ENCODE assay signal across 16 cellular contexts in genomic region chr3:100455841-100456550, GRCh38. TPM values are rescaled to one million over a fixed set of nuclear protein-coding genes. Genes with fewer than 3 reads are reported as not detected.
DNase-seq lines count a peak whose midpoint lies in the region; ATAC-seq and TF ChIP-seq lines count a peak whose summit lies in the region.
"Had no signal": no experiment of that assay in that cellular context is flagged by ENCODE, and none has a peak within 500 bp of the region (broad histone marks: within the 10 kb centered on the region; RNA-seq: fewer than 3 reads in every experiment).

No MANE protein-coding gene starts in this region.

- no peak for TF ChIP-seq POLR2A in gastroesophageal sphincter (IDR thresholded peaks at IDR 0.05)

- no peaks in the 10 kb centered on the region for H3K36me3 ChIP-seq in cardiac muscle cell
- H3K36me3 ChIP-seq in CD8-positive, alpha-beta T cell (ENCODE audit: insufficient read depth, low read length): no peaks in the 10 kb centered on the region
- peaks cover 0 to 3% of the 10 kb centered on the region in 2 donors for H3K36me3 ChIP-seq in gastroesophageal sphincter
- H3K36me3 ChIP-seq: Peyer's patch had no signal

- TF ChIP-seq CTCF in cardiac muscle cell (IDR thresholded peaks at IDR 0.05; ENCODE audit: low read depth, low read length) (no peak), gastroesophageal sphincter (IDR thresholded peaks at IDR 0.05) (no peak)
- TF ChIP-seq CTCF in CD8-positive, alpha-beta T cell (IDR thresholded peaks at IDR 0.05): no peak

- WGBS in gastroesophageal sphincter (ENCODE audit: low coverage in 1 of 2), 2 donors: 67 to 100% methylated on average over 1 to 2 of the region's 2 CpGs

- H3K4me1 Mint-ChIP-seq in activated CD8-positive, alpha-beta T cell treated with anti-CD3 and anti-CD28 coated beads, Interleukin-2, amount 10 ng/mL, durations not matched to agents 7 days and 5 days (ENCODE audit: low read depth): peaks cover 11% of the 10 kb centered on the region
- H3K4me1 Mint-ChIP-seq in CD8-positive, alpha-beta T cell (ENCODE audit: low read depth): peaks cover 6% of the 10 kb centered on the region
- H3K4me1 Mint-ChIP-seq: CD4-positive, alpha-beta memory T cell had no signal

- peak overlapping the region; percentile 32 for H3K27ac Mint-ChIP-seq in activated CD8-positive, alpha-beta T cell treated with anti-CD3 and anti-CD28 coated beads, Interleukin-2, amount 10 ng/mL, durations not matched to agents 7 days and 5 days
- no peak overlapping the region for H3K27ac Mint-ChIP-seq in CD8-positive, alpha-beta T cell
- H3K27ac Mint-ChIP-seq: CD4-positive, alpha-beta memory T cell had no signal

- no peak overlapping the region for H3K4me3 Mint-ChIP-seq in activated CD8-positive, alpha-beta T cell treated with anti-CD3 and anti-CD28 coated beads, Interleukin-2, amount 10 ng/mL, durations not matched to agents 7 days and 5 days
- no peak overlapping the region for H3K4me3 Mint-ChIP-seq in CD8-positive, alpha-beta T cell

- no peaks in the 10 kb centered on the region for H3K9me3 ChIP-seq in cardiac muscle cell (ENCODE audit: low read depth)
- no peaks in the 10 kb centered on the region for H3K9me3 ChIP-seq in CD8-positive, alpha-beta T cell (ENCODE audit: low read length)
- H3K9me3 ChIP-seq in gastroesophageal sphincter: no peaks in the 10 kb centered on the region
- H3K9me3 ChIP-seq: Peyer's patch had no signal

- H3K27me3 ChIP-seq in cardiac muscle cell (no peaks in the 10 kb centered on the region), gastroesophageal sphincter (no peaks in the 10 kb centered on the region)
- H3K27me3 ChIP-seq in CD8-positive, alpha-beta T cell (ENCODE audit: insufficient read depth, low read length): no peaks in the 10 kb centered on the region
- H3K27me3 ChIP-seq: Peyer's patch had no signal

- CTCF ChIA-PET in activated CD8-positive, alpha-beta T cell treated with anti-CD3 and anti-CD28 coated beads, Interleukin-2, amount 10 ng/mL, durations not matched to agents 7 days and 5 days (lab: Charles Lee): interaction anchor here (1.2 kb wide), 1 partner anchor 10 kb away, joined by 4 read pairs; no protein-coding TSS in a partner anchor
- CTCF ChIA-PET in CD8-positive, alpha-beta T cell (lab: Charles Lee): interaction anchor here (0.6 kb wide), 1 partner anchor 37 kb away, joined by 3 read pairs; no protein-coding TSS in a partner anchor

- no peaks in the 10 kb centered on the region for H3K36me3 Mint-ChIP-seq in activated CD8-positive, alpha-beta T cell treated with anti-CD3 and anti-CD28 coated beads, Interleukin-2, amount 10 ng/mL, durations not matched to agents 7 days and 5 days (ENCODE audit: low read depth)
- H3K36me3 Mint-ChIP-seq in CD8-positive, alpha-beta T cell: no peaks in the 10 kb centered on the region
- H3K36me3 Mint-ChIP-seq: CD4-positive, alpha-beta memory T cell had no signal

- H3K9me3 Mint-ChIP-seq in activated CD8-positive, alpha-beta T cell treated with anti-CD3 and anti-CD28 coated beads, Interleukin-2, amount 10 ng/mL, durations not matched to agents 7 days and 5 days (ENCODE audit: insufficient read depth): no peaks in the 10 kb centered on the region
- no peaks in the 10 kb centered on the region for H3K9me3 Mint-ChIP-seq in CD8-positive, alpha-beta T cell

- ATAC-seq in Right ventricle myocardium inferior (no peak), gastroesophageal sphincter (no peak)
- ATAC-seq in activated CD8-positive, alpha-beta T cell treated with anti-CD3 and anti-CD28 coated beads, Interleukin-2, amount 10 ng/mL, durations not matched to agents 7 days and 5 days: no peak
- no peak for ATAC-seq in CD8-positive, alpha-beta T cell

- H3K27me3 Mint-ChIP-seq in activated CD8-positive, alpha-beta T cell treated with anti-CD3 and anti-CD28 coated beads, Interleukin-2, amount 10 ng/mL, durations not matched to agents 7 days and 5 days (ENCODE audit: low read depth): no peaks in the 10 kb centered on the region
- peaks cover 2% of the 10 kb centered on the region for H3K27me3 Mint-ChIP-seq in CD8-positive, alpha-beta T cell (ENCODE audit: low read depth)

- POLR2A ChIA-PET in activated CD8-positive, alpha-beta T cell treated with anti-CD3 and anti-CD28 coated beads, Interleukin-2, amount 10 ng/mL, durations not matched to agents 7 days and 5 days (lab: Charles Lee): interaction anchor here (0.5 to 1.5 kb wide), 3 partner anchors 55 to 211 kb away, joined by 3 to 4 read pairs (median 4); partner anchors contain the start of genes LNP1 and TOMM70
- POLR2A ChIA-PET in CD8-positive, alpha-beta T cell (lab: Charles Lee): interaction anchor here (0.7 kb wide), 1 partner anchor 280 kb away, joined by 3 read pairs; no protein-coding TSS in a partner anchor

- DNase-seq in cardiac muscle cell (ENCODE audit: low read depth in 1 of 2, low spot score in 1 of 2): no peak
- no peak for DNase-seq in Right ventricle myocardium inferior (ENCODE audit: missing footprints)
- peak; percentile 17 for DNase-seq in NAMALWA (ENCODE audit: low spot score)
- DNase-seq in activated CD8-positive, alpha-beta T cell treated with anti-CD3 and anti-CD28 coated beads, Interleukin-2, amount 10 ng/mL, durations not matched to agents 7 days and 5 days: peak; percentile 36
- DNase-seq in kidney tubule cell (ENCODE audit: low spot score): no peak
- DNase-seq in CD8-positive, alpha-beta T cell: no peak
- no peak for DNase-seq in activated CD4-positive, alpha-beta T cell treated with anti-CD3 and anti-CD28 coated beads for 4 hours
- DNase-seq: CD4-positive, alpha-beta memory T cell; GOT3; NCI-H1048; NCI-H146; NCI-H226; NCI-H526; Peyer's patch; SHP77 treated with DMSO at 0.1 percent for 48 hours had no signal

- H3K4me3 ChIP-seq in cardiac muscle cell: no peak overlapping the region
- no peak overlapping the region for H3K4me3 ChIP-seq in CD8-positive, alpha-beta T cell (ENCODE audit: low read depth, low read length)
- no peak overlapping the region for H3K4me3 ChIP-seq in gastroesophageal sphincter
- H3K4me3 ChIP-seq: Peyer's patch had no signal

- H3K27ac ChIP-seq in cardiac muscle cell: peak overlapping the region; percentile 10
- H3K27ac ChIP-seq in CD8-positive, alpha-beta T cell (ENCODE audit: low read depth, low read length): no peak overlapping the region
- no peak overlapping the region for H3K27ac ChIP-seq in gastroesophageal sphincter
- H3K27ac ChIP-seq: Peyer's patch had no signal

- H3K4me1 ChIP-seq in cardiac muscle cell (ENCODE audit: low read depth): peaks cover 5% of the 10 kb centered on the region
- no peaks in the 10 kb centered on the region for H3K4me1 ChIP-seq in CD8-positive, alpha-beta T cell (ENCODE audit: insufficient read depth, low read length)
- H3K4me1 ChIP-seq in gastroesophageal sphincter: no peaks in the 10 kb centered on the region
- H3K4me1 ChIP-seq: Peyer's patch had no signal

- TF ChIP-seq EP300 in gastroesophageal sphincter (IDR thresholded peaks at IDR 0.05): no peak

- intact Hi-C loops in Right ventricle myocardium inferior (cut with DNase I): no loop called here
- intact Hi-C loops in CD8-positive, alpha-beta T cell (cut with DNase I, micrococcal nuclease): no loop called here

RNA-seq across cellular contexts. Expression of gene TMEM45A, which starts 36.4 kb away (rescaled TPM):
- total RNA-seq in cardiac muscle cell (37.6 and 58.0 TPM in 2 replicates), Right ventricle myocardium inferior (8.0 TPM), gastroesophageal sphincter (10 to 100 TPM in 3 of 4 donors, 1 to 10 TPM in 1; 8.9 to 18.4 (median 17.6) TPM)
- polyA plus RNA-seq in cardiac muscle cell: 90.4 and 96.3 TPM in 2 replicates
- under 1 TPM; 0.29 to 0.42 TPM for total RNA-seq in activated CD8-positive, alpha-beta T cell treated with anti-CD3 and anti-CD28 coated beads, Interleukin-2, amount 10 ng/mL, durations not matched to agents 7 days and 5 days
- total RNA-seq in CD8-positive, alpha-beta T cell: under 1 TPM in 1 of 2 experiments, not detected in 1; 0.16 TPM
- polyA plus RNA-seq: CD4-positive, alpha-beta memory T cell had no signal

RNA-seq across cellular contexts. Expression of gene LNP1, which starts 54.7 kb away (rescaled TPM):
- total RNA-seq in cardiac muscle cell (22.7 and 23.1 TPM in 2 replicates), Right ventricle myocardium inferior (2.4 TPM), gastroesophageal sphincter (1 to 10 TPM; 2.3 to 3.9 (median 3.2) TPM)
- 18.3 and 20.8 TPM in 2 replicates for polyA plus RNA-seq in cardiac muscle cell
- total RNA-seq in activated CD8-positive, alpha-beta T cell treated with anti-CD3 and anti-CD28 coated beads, Interleukin-2, amount 10 ng/mL, durations not matched to agents 7 days and 5 days: 1 to 10 TPM; 1.4 TPM
- total RNA-seq in CD8-positive, alpha-beta T cell: 1 to 10 TPM; 1.1 to 1.2 TPM

RNA-seq across cellular contexts. Expression of gene TOMM70, which starts 55.1 kb away (rescaled TPM):
- total RNA-seq in cardiac muscle cell: 43.5 and 46.5 TPM in 2 replicates
- 34.3 and 45.1 TPM in 2 replicates for polyA plus RNA-seq in cardiac muscle cell
- total RNA-seq in Right ventricle myocardium inferior: 65.9 TPM
- 10 to 100 TPM; 42.1 to 43.8 TPM for total RNA-seq in activated CD8-positive, alpha-beta T cell treated with anti-CD3 and anti-CD28 coated beads, Interleukin-2, amount 10 ng/mL, durations not matched to agents 7 days and 5 days
- total RNA-seq in CD8-positive, alpha-beta T cell: 10 to 100 TPM; 27.7 to 30.5 TPM
- 10 to 100 TPM; 55.3 to 61.5 (median 59.9) TPM for total RNA-seq in gastroesophageal sphincter

Comparison
In these comparisons a context has a peak if more than half of its experiments do, and no peak if none do; other contexts are left out.
1. DNase-seq: peak in NAMALWA (single experiment) and activated CD8-positive, alpha-beta T cell treated with anti-CD3 and anti-CD28 coated beads, Interleukin-2, amount 10 ng/mL, durations not matched to agents 7 days and 5 days (single experiment); none in cardiac muscle cell (0 of 2), Right ventricle myocardium inferior (single experiment), kidney tubule cell (single experiment), CD8-positive, alpha-beta T cell (0 of 7) and activated CD4-positive, alpha-beta T cell treated with anti-CD3 and anti-CD28 coated beads for 4 hours (0 of 2).